Comparison of ENCODE assay signal across 8 cellular contexts in the genomic region with DNA sequence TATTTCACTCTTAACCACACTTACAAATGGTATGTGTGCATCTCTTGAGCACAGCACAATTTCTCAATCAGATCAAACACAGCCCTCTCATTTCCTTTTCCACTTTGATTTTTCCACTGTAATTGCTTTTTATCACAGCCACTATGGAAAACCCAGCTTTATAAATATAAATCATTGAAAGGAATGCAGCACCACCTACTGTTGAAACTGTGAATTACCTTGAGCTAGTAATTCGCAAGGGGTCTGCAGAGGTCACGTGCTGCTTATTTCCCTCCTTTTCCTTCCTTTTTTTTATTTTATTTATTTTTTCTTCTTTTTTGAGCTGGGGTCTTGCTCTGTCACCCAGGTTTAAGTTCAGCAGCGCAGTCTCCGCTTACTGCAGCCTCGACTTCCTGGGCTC.
DNase-seq lines count a peak whose midpoint lies in the region; ATAC-seq, FAIRE-seq and TF ChIP-seq lines count a peak whose summit lies in the region.

No MANE protein-coding gene starts in this region.

- FAIRE-seq in endothelial cell of umbilical vein (lab: Jason Lieb, UNC) = no peak
- FAIRE-seq in small intestine (lab: Jason Lieb, UNC) = no peak

- H3K9me3 ChIP-seq in endothelial cell of umbilical vein (replicated peaks; ENCODE audit: control insufficient read depth, insufficient read depth, low read length) (no peaks in the 10 kb centered on the region), small intestine (ENCODE audit: control insufficient read depth, low read depth) (no peaks in the 10 kb centered on the region)

- POLR2A ChIA-PET in endothelial cell of umbilical vein (lab: Charles Lee) = no interaction called here

- no peaks in the 10 kb centered on the region for H3K79me2 ChIP-seq in endothelial cell of umbilical vein (ENCODE audit: control insufficient read depth, insufficient read depth, low read length)

- H3K27ac Mint-ChIP-seq in effector memory CD8-positive, alpha-beta T cell = no peak overlapping the region

- H3K4me1 ChIP-seq in endothelial cell of umbilical vein (ENCODE audit: control insufficient read depth, extremely low read depth, insufficient read depth, low read length) = no peaks in the 10 kb centered on the region
- H3K4me1 ChIP-seq in small intestine (ENCODE audit: control insufficient read depth in 2 of 2, insufficient read depth in 1 of 2, low read depth in 1 of 2, low read length in 1 of 2) = no peaks in the 10 kb centered on the region

- intact Hi-C loops in endothelial cell of umbilical vein (cut with micrococcal nuclease) = no loop called here

- peak; percentile 18 for DNase-seq in NCI-H2196 (lab: John Stamatoyannopoulos, UW; ENCODE audit: unreplicated experiment)
- DNase-seq in NCI-H2196 treated with DMSO at 0.1 percent for 48 hours (lab: John Stamatoyannopoulos, UW; ENCODE audit: unreplicated experiment) = no peak
- peak; percentile 32 for DNase-seq in NCI-H345 (lab: John Stamatoyannopoulos, UW)
- peak; percentile 4 for DNase-seq in endothelial cell of umbilical vein (ENCODE audit: low read depth, low spot score)
- DNase-seq in small intestine = peak; percentile 48
- no peak for DNase-seq in effector memory CD8-positive, alpha-beta T cell
- no peak for DNase-seq in activated T-cell treated with anti-CD3 and anti-CD28 coated beads, Interleukin-2, amount 50 U/mL, for 4 hours

- H3K4me3 Mint-ChIP-seq in effector memory CD8-positive, alpha-beta T cell = no peak overlapping the region
- H3K4me3 Mint-ChIP-seq in activated T-cell treated with anti-CD3 and anti-CD28 coated beads, Interleukin-2, amount 50 U/mL, for 4 hours = no peak overlapping the region

- no peak for TF ChIP-seq POLR2A in endothelial cell of umbilical vein (IDR thresholded peaks at IDR 0.05; ENCODE audit: low read depth, low read length)

- H3K36me3 ChIP-seq in endothelial cell of umbilical vein (ENCODE audit: control insufficient read depth in 2 of 2, extremely low read depth in 1 of 2, insufficient read depth in 2 of 2, low read length in 2 of 2) (no peaks in the 10 kb centered on the region), small intestine (ENCODE audit: control insufficient read depth in 2 of 2, insufficient read depth in 2 of 2, low read length in 2 of 2) (no peaks in the 10 kb centered on the region)

- no peak overlapping the region for H3K9ac ChIP-seq in endothelial cell of umbilical vein (replicated peaks; ENCODE audit: extremely low read depth, insufficient read depth, low read length)

- no peak for ATAC-seq in HG03342 (IDR thresholded peaks at IDR 0.05; ENCODE audit: unreplicated experiment)
- no peak for ATAC-seq in effector memory CD8-positive, alpha-beta T cell (replicated peaks)
- ATAC-seq in activated T-cell treated with anti-CD3 and anti-CD28 coated beads, Interleukin-2, amount 50 U/mL, for 4 hours = no peak

- H2AFZ ChIP-seq in endothelial cell of umbilical vein (ENCODE audit: low read depth, low read length) = no peak overlapping the region

- no peaks in the 10 kb centered on the region for H3K9me3 Mint-ChIP-seq in effector memory CD8-positive, alpha-beta T cell
- no peaks in the 10 kb centered on the region for H3K9me3 Mint-ChIP-seq in activated T-cell treated with anti-CD3 and anti-CD28 coated beads, Interleukin-2, amount 50 U/mL, for 4 hours

- no peaks in the 10 kb centered on the region for H3K27me3 ChIP-seq in endothelial cell of umbilical vein (ENCODE audit: control insufficient read depth in 2 of 2, insufficient read depth in 2 of 2, low read length in 2 of 2)
- H3K27me3 ChIP-seq in small intestine (ENCODE audit: control insufficient read depth in 2 of 2, insufficient read depth in 2 of 2, low read length in 2 of 2) = peaks cover 0 to 1% of the 10 kb centered on the region in 2 donors

- H3K27me3 Mint-ChIP-seq in effector memory CD8-positive, alpha-beta T cell = no peaks in the 10 kb centered on the region
- H3K27me3 Mint-ChIP-seq in activated T-cell treated with anti-CD3 and anti-CD28 coated beads, Interleukin-2, amount 50 U/mL, for 4 hours (ENCODE audit: low read depth) = no peaks in the 10 kb centered on the region

- H3K4me1 Mint-ChIP-seq in effector memory CD8-positive, alpha-beta T cell (ENCODE audit: low read depth in 2 of 2) = no peaks in the 10 kb centered on the region
- H3K4me1 Mint-ChIP-seq in activated T-cell treated with anti-CD3 and anti-CD28 coated beads, Interleukin-2, amount 50 U/mL, for 4 hours (ENCODE audit: low read depth) = no peaks in the 10 kb centered on the region

- H3K27ac ChIP-seq in endothelial cell of umbilical vein (ENCODE audit: insufficient read depth, low read depth, low read length) (no peak overlapping the region), small intestine (ENCODE audit: low read depth in 1 of 2, low read length in 1 of 2) (no peak overlapping the region)

- BruUV-seq in endothelial cell of umbilical vein (replicated peaks; lab: Mats Ljungman, UMichigan) = no TSS peak

- H3K4me3 ChIP-seq in endothelial cell of umbilical vein (replicated peaks in 1 of 3; ENCODE audit: insufficient read depth in 1 of 3, low read depth in 1 of 3, low read length in 3 of 3) (no peak overlapping the region), small intestine (ENCODE audit: low read depth in 1 of 2, low read length in 2 of 2) (no peak overlapping the region)

- H3K9me1 ChIP-seq in endothelial cell of umbilical vein (replicated peaks; ENCODE audit: control insufficient read depth, extremely low read depth, insufficient read depth, low read length) = no peaks in the 10 kb centered on the region

- H3K36me3 Mint-ChIP-seq in effector memory CD8-positive, alpha-beta T cell (ENCODE audit: insufficient read depth) = peaks cover 4% of the 10 kb centered on the region
- no peaks in the 10 kb centered on the region for H3K36me3 Mint-ChIP-seq in activated T-cell treated with anti-CD3 and anti-CD28 coated beads, Interleukin-2, amount 50 U/mL, for 4 hours (ENCODE audit: insufficient read depth)

- dilution Hi-C loops in endothelial cell of umbilical vein (cut with MboI; ENCODE audit: extremely low pct_ligation_motif_present, low sequenced_read_pairs) = no loop called here

- CTCF ChIA-PET in endothelial cell of umbilical vein (lab: Charles Lee) = no interaction called here

- no peak overlapping the region for H3K4me2 ChIP-seq in endothelial cell of umbilical vein (ENCODE audit: insufficient read depth, low read length)

- TF ChIP-seq CTCF in endothelial cell of umbilical vein (IDR thresholded peaks at IDR 0.05; ENCODE audit: extremely low read depth in 1 of 2, insufficient read depth in 1 of 2, low read depth in 1 of 2, low read length in 2 of 2) = peak in 1 of 2 donors; percentile 26

- WGBS in small intestine, 3 donors = 67 to 77% (median 75%) methylated on average over 5 of the region's 5 CpGs

- no peaks in the 10 kb centered on the region for H4K20me1 ChIP-seq in endothelial cell of umbilical vein (replicated peaks; ENCODE audit: control insufficient read depth, extremely low read depth, insufficient read depth, low read length)

TF ChIP-seq in endothelial cell of umbilical vein, 7 proteins besides CTCF, POLR2A, EP300 and RAD21:
- TF ChIP-seq, protein P1, sequence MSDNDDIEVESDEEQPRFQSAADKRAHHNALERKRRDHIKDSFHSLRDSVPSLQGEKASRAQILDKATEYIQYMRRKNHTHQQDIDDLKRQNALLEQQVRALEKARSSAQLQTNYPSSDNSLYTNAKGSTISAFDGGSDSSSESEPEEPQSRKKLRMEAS (IDR thresholded peaks at IDR 0.05; ENCODE audit: insufficient read depth, insufficient read length) = no peak
- TF ChIP-seq POLR2AphosphoS5 (IDR thresholded peaks at IDR 0.05; ENCODE audit: insufficient read depth, low read depth, low read length) (no peak), MYC (IDR thresholded peaks at IDR 0.05; ENCODE audit: low read depth, low read length) (no peak), FOS (IDR thresholded peaks at IDR 0.05; ENCODE audit: borderline replicate concordance, insufficient read depth, low read length) (no peak), GATA2 (IDR thresholded peaks at IDR 0.05; ENCODE audit: insufficient read depth, insufficient read length, low read depth, low read length) (no peak), JUN (IDR thresholded peaks at IDR 0.05; ENCODE audit: borderline replicate concordance, insufficient read depth, insufficient read length, low read depth) (no peak), EZH2 (IDR thresholded peaks at IDR 0.05; ENCODE audit: borderline replicate concordance, low read depth, low read length, severe bottlenecking) (no peak)

Comparison
In these comparisons a context has a peak if more than half of its experiments do, and no peak if none do; other contexts are left out.
1. DNase-seq: peak in NCI-H2196 (single experiment), NCI-H345 (single experiment), endothelial cell of umbilical vein (single experiment) and small intestine (single experiment); none in NCI-H2196 treated with DMSO at 0.1 percent for 48 hours (single experiment), effector memory CD8-positive, alpha-beta T cell (0 of 3) and activated T-cell treated with anti-CD3 and anti-CD28 coated beads, Interleukin-2, amount 50 U/mL, for 4 hours (single experiment).